ENCODE assay signal across 10 cellular contexts in genomic region chr6:25034477-25034876, GRCh38.
DNase-seq lines count a peak whose midpoint lies in the region; ATAC-seq, FAIRE-seq and TF ChIP-seq lines count a peak whose summit lies in the region.
"Had no signal": no experiment of that assay in that cellular context is flagged by ENCODE, and none has a peak within 500 bp of the region (broad histone marks: within the 10 kb centered on the region; RNA-seq: fewer than 3 reads in every experiment).

No MANE protein-coding gene starts in this region.

- no peak for DNase-seq in A549 (ENCODE audit: low read depth in 1 of 2, low spot score in 1 of 2)
- DNase-seq in activated CD4-positive, alpha-beta memory T cell treated with anti-CD3 and anti-CD28 coated beads, Interleukin-2, amount 10 ng/mL, durations not matched to agents 7 days and 5 days: no peak
- DNase-seq in memory B cell (ENCODE audit: low spot score in 2 of 2): no peak
- DNase-seq in NCI-H226: no peak
- no peak for DNase-seq in SK-N-DZ (ENCODE audit: low spot score)
- DNase-seq: midbrain, Right ventricle myocardium superior had no signal

- H3K4me1 Mint-ChIP-seq in activated CD4-positive, alpha-beta memory T cell treated with anti-CD3 and anti-CD28 coated beads, Interleukin-2, amount 10 ng/mL, durations not matched to agents 7 days and 5 days: peaks cover 66% of the 10 kb centered on the region
- peaks cover 42% of the 10 kb centered on the region for H3K4me1 Mint-ChIP-seq in memory B cell

- H3K4me1 ChIP-seq in A549: no peaks in the 10 kb centered on the region

- TF ChIP-seq CTCF in A549 (IDR thresholded peaks at IDR 0.05): no peak

- POLR2A ChIA-PET in A549 (lab: Yijun Ruan, JAX): no interaction called here
- POLR2A ChIA-PET in activated CD4-positive, alpha-beta memory T cell treated with anti-CD3 and anti-CD28 coated beads, Interleukin-2, amount 10 ng/mL, durations not matched to agents 7 days and 5 days (lab: Charles Lee): interaction anchor here (0.6 to 11.1 kb wide), 19 partner anchors 7 to 992 kb away, joined by 3 to 188 read pairs (median 7); partner anchors contain the start of gene GMNN

- no peaks in the 10 kb centered on the region for H3K9me3 ChIP-seq in A549

- CTCF ChIA-PET in A549 (lab: Yijun Ruan, JAX): no interaction called here
- CTCF ChIA-PET in activated CD4-positive, alpha-beta memory T cell treated with anti-CD3 and anti-CD28 coated beads, Interleukin-2, amount 10 ng/mL, durations not matched to agents 7 days and 5 days (lab: Charles Lee): interaction anchor here (0.5 to 7.5 kb wide), 11 partner anchors 8 to 178 kb away, joined by 3 to 132 read pairs (median 4); no protein-coding TSS in a partner anchor

- peaks cover 37% of the 10 kb centered on the region for H3K36me3 Mint-ChIP-seq in activated CD4-positive, alpha-beta memory T cell treated with anti-CD3 and anti-CD28 coated beads, Interleukin-2, amount 10 ng/mL, durations not matched to agents 7 days and 5 days (ENCODE audit: low read depth)
- peaks cover 4% of the 10 kb centered on the region for H3K36me3 Mint-ChIP-seq in memory B cell

- no peak overlapping the region for H3K4me3 ChIP-seq in A549

- H3K4me2 ChIP-seq in A549: peak overlapping the region; percentile 46

- peak overlapping the region; percentile 95 for H3K27ac Mint-ChIP-seq in activated CD4-positive, alpha-beta memory T cell treated with anti-CD3 and anti-CD28 coated beads, Interleukin-2, amount 10 ng/mL, durations not matched to agents 7 days and 5 days
- H3K27ac Mint-ChIP-seq in memory B cell: peak overlapping the region; percentile 91

- no peak for ATAC-seq in A549
- ATAC-seq in GM18858 (IDR thresholded peaks at IDR 0.05; ENCODE audit: unreplicated experiment): peak; percentile 36
- peak; percentile 39 for ATAC-seq in memory B cell (ENCODE audit: low read depth)
- ATAC-seq in HG03520 (IDR thresholded peaks at IDR 0.05; ENCODE audit: unreplicated experiment): no peak
- no peak for ATAC-seq in GM19035 (IDR thresholded peaks at IDR 0.05; ENCODE audit: unreplicated experiment)

- WGBS in A549 (ENCODE audit: missing lambda C conversion rate): 33% methylated on average over 3 of the region's 3 CpGs

- no peak for TF ChIP-seq EP300 in A549 (IDR thresholded peaks at IDR 0.05)

- peak overlapping the region; percentile 95 for H3K4me3 Mint-ChIP-seq in activated CD4-positive, alpha-beta memory T cell treated with anti-CD3 and anti-CD28 coated beads, Interleukin-2, amount 10 ng/mL, durations not matched to agents 7 days and 5 days
- peak overlapping the region; percentile 85 for H3K4me3 Mint-ChIP-seq in memory B cell

- no peaks in the 10 kb centered on the region for H3K27me3 Mint-ChIP-seq in activated CD4-positive, alpha-beta memory T cell treated with anti-CD3 and anti-CD28 coated beads, Interleukin-2, amount 10 ng/mL, durations not matched to agents 7 days and 5 days
- H3K27me3 Mint-ChIP-seq in memory B cell: no peaks in the 10 kb centered on the region

- TF ChIP-seq POLR2A in A549 (IDR thresholded peaks at IDR 0.05; ENCODE audit: low read length): no peak

- peaks cover 2% of the 10 kb centered on the region for H3K9me3 Mint-ChIP-seq in activated CD4-positive, alpha-beta memory T cell treated with anti-CD3 and anti-CD28 coated beads, Interleukin-2, amount 10 ng/mL, durations not matched to agents 7 days and 5 days
- no peaks in the 10 kb centered on the region for H3K9me3 Mint-ChIP-seq in memory B cell

- no peak overlapping the region for H3K27ac ChIP-seq in A549

- no peak for FAIRE-seq in A549 (lab: Jason Lieb, UNC)

- TF ChIP-seq RAD21 in A549 (conservative IDR thresholded peaks at IDR 0.05 in 1 of 2, IDR thresholded peaks at IDR 0.05 in 1 of 2): no peak

TF ChIP-seq in A549, 52 proteins besides CTCF, POLR2A, EP300 and RAD21:
- TF ChIP-seq BHLHE40 (IDR thresholded peaks at IDR 0.05; ENCODE audit: low read depth, low read length): no peak
- TF ChIP-seq E2F6 (IDR thresholded peaks at IDR 0.05; ENCODE audit: borderline replicate concordance, low read depth): no peak
- TF ChIP-seq CHD2 (IDR thresholded peaks at IDR 0.05; ENCODE audit: low read length, partially characterized antibody): no peak
- no peak for TF ChIP-seq TFCP2L1 (CRISPR knock-in tag; IDR thresholded peaks at IDR 0.05)
- TF ChIP-seq CEBPB (IDR thresholded peaks at IDR 0.05): no peak
- no peak for TF ChIP-seq NPAS2 (CRISPR knock-in tag; IDR thresholded peaks at IDR 0.05; ENCODE audit: borderline replicate concordance)
- no peak for TF ChIP-seq ZNF302 (CRISPR knock-in tag; IDR thresholded peaks at IDR 0.05)
- TF ChIP-seq RFX5 (IDR thresholded peaks at IDR 0.05): no peak
- no peak for TF ChIP-seq RCOR1 (IDR thresholded peaks at IDR 0.05; ENCODE audit: low read depth, low read length)

Comparison
In these comparisons a context has a peak if more than half of its experiments do, and no peak if none do; other contexts are left out.
1. ATAC-seq: peak in GM18858 (single experiment) and memory B cell (single experiment); none in A549 (0 of 2), HG03520 (single experiment) and GM19035 (single experiment).